ENCODE assay signal across 18 cellular contexts in the genomic region with DNA sequence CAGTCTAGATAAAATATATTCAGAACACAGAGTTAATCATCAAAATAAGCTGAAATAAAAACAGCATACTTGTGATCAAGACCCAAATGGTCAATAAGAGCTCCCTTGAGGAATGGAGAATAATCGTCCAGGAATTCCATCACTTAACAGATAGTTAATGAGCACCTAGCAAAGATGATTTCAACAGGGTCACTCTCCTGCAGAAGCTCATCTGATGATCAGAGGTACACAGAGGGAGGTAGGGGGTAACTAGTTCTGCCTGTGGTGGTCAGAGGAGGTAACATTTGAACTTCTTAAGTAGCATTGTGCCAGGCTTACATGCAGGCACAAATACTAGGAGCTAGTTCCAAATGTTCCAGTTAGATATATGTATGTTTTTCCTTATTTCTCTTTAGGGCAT. TPM values are rescaled to one million over a fixed set of nuclear protein-coding genes. Genes with fewer than 3 reads are reported as not detected.
A peak's percentile ranks its signal among the peaks of the same experiment; 100 is the strongest.
DNase-seq lines count a peak whose midpoint lies in the region; ATAC-seq and TF ChIP-seq lines count a peak whose summit lies in the region.
"Had no signal": no experiment of that assay in that cellular context is flagged by ENCODE, and none has a peak within 500 bp of the region (broad histone marks: within the 10 kb centered on the region; RNA-seq: fewer than 3 reads in every experiment).

No MANE protein-coding gene starts in this region.

- H3K4me2 ChIP-seq in BLaER1 (peak overlapping the region; percentile 45), HCT116 (ENCODE audit: low read length) (peak overlapping the region; percentile 12; the same call in 1 of the 2 replicates), mesendoderm (ENCODE audit: low read length) (no peak overlapping the region)

- CTCF ChIA-PET in HCT116 (lab: Charles Lee), result interaction anchor here (1.4 kb wide), 1 partner anchor 32 kb away, joined by 3 read pairs; no protein-coding TSS in a partner anchor

- H4K5ac ChIP-seq in mesendoderm (ENCODE audit: low read length), result no peak overlapping the region

- H3K9ac ChIP-seq in BLaER1 (no peak overlapping the region), HCT116 (ENCODE audit: low read length) (no peak overlapping the region), mesendoderm (ENCODE audit: low read length) (no peak overlapping the region)

- RAD21 ChIA-PET in HCT116 (lab: Charles Lee; ENCODE audit: low non-redundant PET in 1 of 2, low total read pairs in 2 of 2, uncharacterized antibody in 2 of 2, unreplicated experiment in 2 of 2), result no interaction called here

- H2BK120ac ChIP-seq in mesendoderm (ENCODE audit: low read depth, low read length), result no peak overlapping the region

- H3K27ac ChIP-seq in BLaER1, result no peak overlapping the region
- no peak overlapping the region for H3K27ac ChIP-seq in HCT116 (ENCODE audit: low read depth, low read length)
- H3K27ac ChIP-seq in mesendoderm (ENCODE audit: low read depth, low read length), result no peak overlapping the region
- H3K27ac ChIP-seq in heart left ventricle, result no peak overlapping the region

- H3K23ac ChIP-seq in mesendoderm (ENCODE audit: low read length), result no peak overlapping the region

- H4K8ac ChIP-seq in mesendoderm (ENCODE audit: low read depth, low read length), result no peak overlapping the region

- no peak overlapping the region for H2AK5ac ChIP-seq in mesendoderm (ENCODE audit: low read length)

- H3K36me3 ChIP-seq in BLaER1 (0 out of 2 replicates have a peak, but pooled peaks cover 3% of the 10 kb centered on the region), HCT116 (ENCODE audit: control insufficient read depth in 1 of 2, insufficient read depth in 2 of 2, low read length in 2 of 2) (no peaks in the 10 kb centered on the region), mesendoderm (ENCODE audit: control insufficient read depth, insufficient read depth, low read length) (no peaks in the 10 kb centered on the region), heart left ventricle (no peaks in the 10 kb centered on the region)

- H4K20me1 ChIP-seq in BLaER1 (peaks cover 100% of the 10 kb centered on the region), HCT116 (ENCODE audit: insufficient read depth) (peaks cover 65% of the 10 kb centered on the region)

- no peak overlapping the region for H2AFZ ChIP-seq in HCT116 (ENCODE audit: low read depth, low read length, poor library complexity, severe bottlenecking)

- DNase-seq in HCT116 (ENCODE audit: low read depth, low spot score) (no peak), epithelial cell of proximal tubule (ENCODE audit: low read depth) (peak; percentile 56), mesendoderm (peak; percentile 54), heart left ventricle (no peak), NCI-H1694 (lab: John Stamatoyannopoulos, UW) (no peak)
- DNase-seq in activated naive CD4-positive, alpha-beta T cell treated with anti-CD3 and anti-CD28 coated beads, Interleukin-2, amount 50 U/mL, for 16 hours, result no peak
- DNase-seq in stimulated activated CD4-positive, alpha-beta T cell treated with anti-CD3 and anti-CD28 coated beads, Interleukin-4, amount 100 ng/mL, for 4 hours, result no peak
- DNase-seq: AML-193, GF-D8, GOT3, NCI-H1092 treated with DMSO at 0.1 percent for 48 hours, NCI-H2081 treated with DMSO at 0.1 percent for 48 hours, OCI-M1, RPMI8226, SHP77 treated with DMSO at 0.1 percent for 48 hours, T-cell had no signal

- peaks cover 2% of the 10 kb centered on the region for H3K79me1 ChIP-seq in mesendoderm (ENCODE audit: low read length)

- H2BK5ac ChIP-seq in mesendoderm (ENCODE audit: low read length), result no peak overlapping the region

- H3K4ac ChIP-seq in mesendoderm (ENCODE audit: low read depth, low read length), result no peak overlapping the region

- TF ChIP-seq RAD21 in HCT116 (IDR thresholded peaks at IDR 0.05; ENCODE audit: low read depth), result no peak

- POLR2A ChIA-PET in HCT116 (lab: Charles Lee), result no interaction called here

- TF ChIP-seq CTCF in HCT116 (IDR thresholded peaks at IDR 0.05 in 2 of 3, conservative IDR thresholded peaks at IDR 0.05 in 1 of 3; ENCODE audit: borderline replicate concordance in 1 of 3, insufficient read depth in 1 of 3, low read depth in 2 of 3, low read length in 2 of 3), result no peak
- TF ChIP-seq CTCF in epithelial cell of proximal tubule (conservative IDR thresholded peaks at IDR 0.05; ENCODE audit: low read depth, low read length), result no peak
- no peak for TF ChIP-seq CTCF in heart left ventricle (IDR thresholded peaks at IDR 0.05)

- no peak for TF ChIP-seq POLR2A in HCT116 (IDR thresholded peaks at IDR 0.05; ENCODE audit: borderline replicate concordance, extremely low read depth, insufficient read depth, insufficient read length)
- no peak for TF ChIP-seq POLR2A in heart left ventricle (IDR thresholded peaks at IDR 0.05)

- no peak overlapping the region for H3K18ac ChIP-seq in mesendoderm (ENCODE audit: low read length)

- ATAC-seq in HCT116, result no peak
- no peak for ATAC-seq in heart left ventricle
- ATAC-seq: SK-N-SH treated with all-trans-retinoic acid at 6 μM for 48 hours, T-cell had no signal

- H3K4me3 ChIP-seq in BLaER1 (no peak overlapping the region), HCT116 (replicated peaks in 1 of 2; ENCODE audit: low read depth in 1 of 2, low read length in 2 of 2) (no peak overlapping the region), epithelial cell of proximal tubule (ENCODE audit: low read depth, low read length) (no peak overlapping the region), mesendoderm (ENCODE audit: low read length) (no peak overlapping the region), heart left ventricle (no peak overlapping the region)

- intact Hi-C loops in HCT116 (cut with micrococcal nuclease) (no loop called here), heart left ventricle (cut with DNase I) (no loop called here)

- H3K4me1 ChIP-seq in BLaER1, result peaks cover 84% of the 10 kb centered on the region
- H3K4me1 ChIP-seq in HCT116 (ENCODE audit: control insufficient read depth in 1 of 2, insufficient read depth in 2 of 2, low read length in 2 of 2), result peaks cover 65 to 87% of the 10 kb centered on the region in 2 experiments
- H3K4me1 ChIP-seq in mesendoderm (ENCODE audit: control insufficient read depth, low read depth, low read length), result peaks cover 13% of the 10 kb centered on the region
- peaks cover 3 to 77% (median 59%) of the 10 kb centered on the region in 12 donors for H3K4me1 ChIP-seq in heart left ventricle

- no CpG with 5 or more reads among the region's 1 CpG for WGBS in mesendoderm (ENCODE audit: extremely low coverage, insufficient coverage, low lambda C conversion rate)
- WGBS in heart left ventricle, 4 donors, result 11 to 33% (median 18%) methylated on average over 1 of the region's 1 CpG

- BruUV-seq in HCT116 (replicated peaks; lab: Mats Ljungman, UMichigan), result no TSS peak

- H2BK15ac ChIP-seq in mesendoderm (replicated peaks; ENCODE audit: low read depth), result no peak overlapping the region

- H3K79me2 ChIP-seq in HCT116 (ENCODE audit: insufficient read depth, low read length) (peaks cover 100% of the 10 kb centered on the region), mesendoderm (ENCODE audit: control insufficient read depth, insufficient read depth, low read length) (peaks cover 80% of the 10 kb centered on the region)

- H3K9me2 ChIP-seq in HCT116 (ENCODE audit: insufficient read depth), result no peaks in the 10 kb centered on the region

- H3K27me3 ChIP-seq in BLaER1, result no peaks in the 10 kb centered on the region
- no peaks in the 10 kb centered on the region for H3K27me3 ChIP-seq in HCT116 (ENCODE audit: insufficient read depth, low read length)
- H3K27me3 ChIP-seq in mesendoderm (ENCODE audit: insufficient read depth, low read length, poor library complexity), result no peaks in the 10 kb centered on the region
- no peaks in the 10 kb centered on the region for H3K27me3 ChIP-seq in heart left ventricle

- H3K9me3 ChIP-seq in BLaER1 (no peaks in the 10 kb centered on the region), HCT116 (ENCODE audit: control insufficient read depth in 1 of 2, insufficient read depth in 1 of 2, low read depth in 1 of 2, low read length in 2 of 2) (no peaks in the 10 kb centered on the region), heart left ventricle (no peaks in the 10 kb centered on the region)

- no peak overlapping the region for H3K56ac ChIP-seq in mesendoderm (ENCODE audit: low read length)

TF ChIP-seq in HCT116, 20 proteins besides CTCF, POLR2A, EP300 and RAD21 (continues in another document):
- TF ChIP-seq POLR2AphosphoS5 (IDR thresholded peaks at IDR 0.05; ENCODE audit: low read depth, low read length) (no peak), ELF1 (IDR thresholded peaks at IDR 0.05; ENCODE audit: borderline replicate concordance, low read depth) (no peak), ZFX (IDR thresholded peaks at IDR 0.05) (no peak), SRF (IDR thresholded peaks at IDR 0.05; ENCODE audit: low read depth) (no peak), JUND (IDR thresholded peaks at IDR 0.05) (no peak), EZH2phosphoT487 (IDR thresholded peaks at IDR 0.05; ENCODE audit: borderline replicate concordance) (no peak), CBX3 (IDR thresholded peaks at IDR 0.05; ENCODE audit: low read depth) (no peak), EGR1 (IDR thresholded peaks at IDR 0.05; ENCODE audit: low read depth) (no peak), YY1 (IDR thresholded peaks at IDR 0.05; ENCODE audit: extremely low read depth, insufficient replicate concordance, low read depth, low read length) (no peak), FOSL1 (IDR thresholded peaks at IDR 0.05; ENCODE audit: low read depth) (no peak), EZH2 (IDR thresholded peaks at IDR 0.05) (no peak), TCF7L2 (IDR thresholded peaks at IDR 0.05; ENCODE audit: borderline replicate concordance, extremely low read depth, insufficient read depth, insufficient read length) (no peak)
- TF ChIP-seq, protein P1, sequence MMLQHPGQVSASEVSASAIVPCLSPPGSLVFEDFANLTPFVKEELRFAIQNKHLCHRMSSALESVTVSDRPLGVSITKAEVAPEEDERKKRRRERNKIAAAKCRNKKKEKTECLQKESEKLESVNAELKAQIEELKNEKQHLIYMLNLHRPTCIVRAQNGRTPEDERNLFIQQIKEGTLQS (IDR thresholded peaks at IDR 0.05), result no peak

RNA-seq across cellular contexts. Expression of a gene that starts 9.5 kb away (rescaled TPM):
- total RNA-seq in HCT116 (2021; ENCODE audit: unreplicated experiment) (176 TPM), epithelial cell of proximal tubule (23.9 and 37.9 TPM in 2 replicates), heart left ventricle (10 to 100 TPM; 48.6 to 84.1 (median 68.7) TPM)
- polyA plus RNA-seq in HCT116 (2012), result 36.9 and 42.0 TPM in 2 replicates
- 25.0 TPM for polyA plus RNA-seq in mesendoderm (2013, experiment 1 of 2)
- polyA plus RNA-seq in mesendoderm (2013, experiment 2 of 2), result 25.0 TPM
- 10 to 100 TPM; 12.2 to 20.1 TPM for polyA plus RNA-seq in heart left ventricle

Comparison
In these comparisons a context has a peak if more than half of its experiments do, and no peak if none do; other contexts are left out.
1. DNase-seq: peak in epithelial cell of proximal tubule (single experiment) and mesendoderm (single experiment); none in HCT116 (single experiment), heart left ventricle (0 of 5), activated naive CD4-positive, alpha-beta T cell treated with anti-CD3 and anti-CD28 coated beads, Interleukin-2, amount 50 U/mL, for 16 hours (single experiment), NCI-H1694 (single experiment) and stimulated activated CD4-positive, alpha-beta T cell treated with anti-CD3 and anti-CD28 coated beads, Interleukin-4, amount 100 ng/mL, for 4 hours (0 of 2).